16 cellular contexts compared by ENCODE assay signal in the genomic region with DNA sequence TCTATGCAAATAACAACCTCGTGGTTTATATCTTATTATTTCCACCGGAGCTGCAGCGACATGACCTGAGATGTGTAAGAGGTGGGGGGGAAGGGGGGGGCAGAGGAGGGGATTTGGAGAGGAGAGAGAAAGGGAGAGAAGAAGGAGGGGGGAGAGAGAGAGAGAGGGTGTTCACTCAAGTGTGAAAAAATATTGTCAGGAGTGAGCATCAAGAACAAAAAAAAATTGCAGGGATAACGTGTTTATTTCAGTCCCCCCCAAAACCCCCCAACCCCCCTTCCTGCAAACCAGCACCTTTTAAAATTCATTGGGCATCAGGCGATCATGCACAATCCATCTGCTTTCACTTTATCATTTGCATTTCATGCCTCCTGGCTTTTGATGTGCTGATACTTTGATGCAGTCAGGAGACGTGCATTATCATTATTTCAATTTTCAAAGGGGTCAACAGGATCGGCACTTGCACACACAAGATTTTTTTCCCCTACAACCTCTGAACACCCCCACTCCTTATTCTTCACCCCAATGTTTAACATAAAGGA.
DNase-seq lines count a peak whose midpoint lies in the region; ATAC-seq, FAIRE-seq and TF ChIP-seq lines count a peak whose summit lies in the region.
"Had no signal": no experiment of that assay in that cellular context is flagged by ENCODE, and none has a peak within 500 bp of the region (broad histone marks: within the 10 kb centered on the region; RNA-seq: fewer than 3 reads in every experiment).

No MANE protein-coding gene starts in this region.

- no peaks in the 10 kb centered on the region for H3K27me3 ChIP-seq in CD4-positive, alpha-beta T cell (ENCODE audit: control insufficient read depth, insufficient read depth, low read length)
- no peaks in the 10 kb centered on the region for H3K27me3 ChIP-seq in HUES48 (ENCODE audit: control insufficient read depth, insufficient read depth, low read length)
- H3K27me3 ChIP-seq in mesendoderm (ENCODE audit: insufficient read depth, low read length, poor library complexity), result no peaks in the 10 kb centered on the region
- no peaks in the 10 kb centered on the region for H3K27me3 ChIP-seq in suprapubic skin
- H3K27me3 ChIP-seq: breast epithelium, MG63, testis had no signal

- DNase-seq in CD4-positive, alpha-beta T cell, result no peak
- DNase-seq in T-helper 17 cell (no peak), mesendoderm (no peak), cortex of kidney (lab: John Stamatoyannopoulos, UW) (no peak), frontal cortex (ENCODE audit: low spot score in 2 of 2) (no peak), suprapubic skin (ENCODE audit: low spot score in 2 of 2) (no peak)
- DNase-seq: activated CD4-positive, alpha-beta T cell treated with anti-CD3 and anti-CD28 coated beads, Interleukin-2, amount 50 U/mL, for 4 hours; activated T-cell treated with anti-CD3 and anti-CD28 coated beads, Interleukin-2, amount 50 U/mL, for 24 hours; C1 segment of cervical spinal cord; MG63; stimulated activated CD4-positive, alpha-beta T cell treated with anti-CD3 and anti-CD28 coated beads, Interleukin-2, amount 100 ng/mL, for 48 hours; testis had no signal

- peaks cover 29% of the 10 kb centered on the region for H3K36me3 Mint-ChIP-seq in CD4-positive, alpha-beta T cell (ENCODE audit: low read depth)
- peaks cover 13% of the 10 kb centered on the region for H3K36me3 Mint-ChIP-seq in T-helper 17 cell (ENCODE audit: low read depth)

- H3K79me1 ChIP-seq in mesendoderm (ENCODE audit: low read length), result no peaks in the 10 kb centered on the region

- no peak for FAIRE-seq in frontal cortex (lab: Jason Lieb, UNC)

- peaks cover 6% of the 10 kb centered on the region for H3K4me1 Mint-ChIP-seq in CD4-positive, alpha-beta T cell (ENCODE audit: low read depth)
- peaks cover 8% of the 10 kb centered on the region for H3K4me1 Mint-ChIP-seq in T-helper 17 cell

- no peak overlapping the region for H3K23ac ChIP-seq in mesendoderm (ENCODE audit: low read length)

- H3K4me1 ChIP-seq in HUES48 (ENCODE audit: control insufficient read depth, insufficient read depth, low read length), result peaks cover 13% of the 10 kb centered on the region
- no peaks in the 10 kb centered on the region for H3K4me1 ChIP-seq in mesendoderm (ENCODE audit: control insufficient read depth, low read depth, low read length)
- no peaks in the 10 kb centered on the region for H3K4me1 ChIP-seq in suprapubic skin
- H3K4me1 ChIP-seq: breast epithelium, testis had no signal

- POLR2A ChIA-PET in CD4-positive, alpha-beta T cell (lab: Charles Lee), result no interaction called here

- H3K9ac ChIP-seq in HUES48 (ENCODE audit: low read depth, low read length) (no peak overlapping the region), mesendoderm (ENCODE audit: low read length) (no peak overlapping the region)

- CTCF ChIA-PET in CD4-positive, alpha-beta T cell (lab: Charles Lee), result no interaction called here

- H3K9me3 ChIP-seq in CD4-positive, alpha-beta T cell (ENCODE audit: control insufficient read depth, low read length), result no peaks in the 10 kb centered on the region
- no peaks in the 10 kb centered on the region for H3K9me3 ChIP-seq in HUES48 (ENCODE audit: control insufficient read depth, insufficient read depth, low read length)
- H3K9me3 ChIP-seq in T-helper 17 cell (ENCODE audit: control insufficient read depth, low read length, poor library complexity, severe bottlenecking), result no peaks in the 10 kb centered on the region
- no peaks in the 10 kb centered on the region for H3K9me3 ChIP-seq in suprapubic skin
- H3K9me3 ChIP-seq: breast epithelium, MG63, testis had no signal

- no peak overlapping the region for H3K4me3 Mint-ChIP-seq in CD4-positive, alpha-beta T cell
- peak overlapping the region; percentile 25 for H3K4me3 Mint-ChIP-seq in T-helper 17 cell
- H3K4me3 Mint-ChIP-seq: activated naive CD8-positive, alpha-beta T cell; activated T-cell treated with anti-CD3 and anti-CD28 coated beads, Interleukin-2, amount 50 U/mL, for 24 hours had no signal

- no peak overlapping the region for H4K8ac ChIP-seq in mesendoderm (ENCODE audit: low read depth, low read length)

- intact Hi-C loops in CD4-positive, alpha-beta T cell (cut with DNase I, micrococcal nuclease), result loop anchor here in 1 of 2 experiments (2.0 kb wide), 1 partner anchor 56 kb away; no protein-coding TSS in a partner anchor

- H2BK5ac ChIP-seq in mesendoderm (ENCODE audit: low read length), result no peak overlapping the region

- no peak overlapping the region for H3K4me2 ChIP-seq in mesendoderm (ENCODE audit: low read length)

- no CpG with 5 or more reads among the region's 7 CpGs for WGBS in mesendoderm (ENCODE audit: extremely low coverage, insufficient coverage, low lambda C conversion rate)
- WGBS in suprapubic skin, result 52% methylated on average over 7 of the region's 7 CpGs

- no peak for TF ChIP-seq EP300 in suprapubic skin (IDR thresholded peaks at IDR 0.05)

- H3K18ac ChIP-seq in mesendoderm (ENCODE audit: low read length), result peak overlapping the region; percentile 35

- H2AK5ac ChIP-seq in mesendoderm (ENCODE audit: low read length), result no peak overlapping the region

- TF ChIP-seq POLR2A in suprapubic skin (IDR thresholded peaks at IDR 0.05), result no peak

- H3K27me3 Mint-ChIP-seq in CD4-positive, alpha-beta T cell, result no peaks in the 10 kb centered on the region
- H3K27me3 Mint-ChIP-seq in T-helper 17 cell, result no peaks in the 10 kb centered on the region
- H3K27me3 Mint-ChIP-seq: activated naive CD8-positive, alpha-beta T cell; activated T-cell treated with anti-CD3 and anti-CD28 coated beads, Interleukin-2, amount 50 U/mL, for 24 hours had no signal

- peak overlapping the region; percentile 34 for H3K27ac Mint-ChIP-seq in CD4-positive, alpha-beta T cell
- peak overlapping the region; percentile 27 for H3K27ac Mint-ChIP-seq in T-helper 17 cell
- H3K27ac Mint-ChIP-seq: activated naive CD8-positive, alpha-beta T cell; activated T-cell treated with anti-CD3 and anti-CD28 coated beads, Interleukin-2, amount 50 U/mL, for 24 hours had no signal

- H3K36me3 ChIP-seq in HUES48 (ENCODE audit: control insufficient read depth, insufficient read depth, low read length) (peaks cover 17% of the 10 kb centered on the region; the same call in 1 of the 2 replicates), mesendoderm (ENCODE audit: control insufficient read depth, insufficient read depth, low read length) (peaks cover 2% of the 10 kb centered on the region), suprapubic skin (peaks cover 23% of the 10 kb centered on the region)
- H3K36me3 ChIP-seq: breast epithelium had no signal

- no peak for TF ChIP-seq CTCF in CD4-positive, alpha-beta T cell (IDR thresholded peaks at IDR 0.05)
- TF ChIP-seq CTCF in suprapubic skin (IDR thresholded peaks at IDR 0.05), result no peak

- H2BK15ac ChIP-seq in mesendoderm (replicated peaks; ENCODE audit: low read depth), result no peak overlapping the region

- H2BK120ac ChIP-seq in mesendoderm (ENCODE audit: low read depth, low read length), result no peak overlapping the region

- no peak overlapping the region for H3K27ac ChIP-seq in CD4-positive, alpha-beta T cell (ENCODE audit: low read depth, low read length)
- H3K27ac ChIP-seq in HUES48 (ENCODE audit: low read depth, low read length) (peak overlapping the region; percentile 59), mesendoderm (ENCODE audit: low read depth, low read length) (no peak overlapping the region), suprapubic skin (no peak overlapping the region)
- H3K27ac ChIP-seq: breast epithelium, testis had no signal

- no peak for ATAC-seq in CD4-positive, alpha-beta T cell (ENCODE audit: poor library complexity)
- no peak for ATAC-seq in T-helper 17 cell
- ATAC-seq: HCT116 had no signal

- H3K4me3 ChIP-seq in HUES48 (ENCODE audit: low read depth, low read length) (no peak overlapping the region), mesendoderm (ENCODE audit: low read length) (no peak overlapping the region), suprapubic skin (no peak overlapping the region)
- H3K4me3 ChIP-seq: breast epithelium, MG63, testis had no signal

- no peak overlapping the region for H3K56ac ChIP-seq in mesendoderm (ENCODE audit: low read length)

- no peaks in the 10 kb centered on the region for H3K9me3 Mint-ChIP-seq in CD4-positive, alpha-beta T cell
- H3K9me3 Mint-ChIP-seq: activated T-cell treated with anti-CD3 and anti-CD28 coated beads, Interleukin-2, amount 50 U/mL, for 24 hours had no signal

- H4K5ac ChIP-seq in mesendoderm (ENCODE audit: low read length), result no peak overlapping the region

- H3K79me2 ChIP-seq in mesendoderm (ENCODE audit: control insufficient read depth, insufficient read depth, low read length), result no peaks in the 10 kb centered on the region

- no peak overlapping the region for H3K4ac ChIP-seq in mesendoderm (ENCODE audit: low read depth, low read length)
